In genomic region chr2:95721726-95722125, GRCh38 we compare ENCODE assay signal across 24 cellular contexts.
"Had no signal": no experiment of that assay in that cellular context is flagged by ENCODE, and none has a peak within 500 bp of the region (broad histone marks: within the 10 kb centered on the region; RNA-seq: fewer than 3 reads in every experiment).

No MANE protein-coding gene starts in this region.

- H3K4me1 Mint-ChIP-seq: endodermal cell had no signal

- H3K36me3 ChIP-seq: colonic mucosa, esophagus squamous epithelium, gastrocnemius medialis, gastroesophageal sphincter, heart left ventricle, heart right ventricle had no signal

- H3K9me3 Mint-ChIP-seq: dendritic cell treated with granulocyte-macrophage colony-stimulating factor and Interleukin-4, amounts not matched to agents 40 ng/mL and 50 ng/mL, for 4 days; effector memory CD8-positive, alpha-beta T cell; endodermal cell had no signal

- H3K9me3 ChIP-seq: colonic mucosa, esophagus squamous epithelium, gastrocnemius medialis, gastroesophageal sphincter, heart left ventricle, heart right ventricle had no signal

- DNase-seq: colonic mucosa; cortex of kidney; dermis blood vessel endothelial cell; dorsolateral prefrontal cortex; effector CD4-positive, alpha-beta T cell; effector CD8-positive, alpha-beta T cell; effector memory CD4-positive, alpha-beta T cell; effector memory CD8-positive, alpha-beta T cell; endodermal cell; erythroblast; esophagus squamous epithelium; foreskin fibroblast; foreskin keratinocyte; foreskin melanocyte; gastrocnemius medialis; glutamatergic neuron; head of caudate nucleus; heart left ventricle; heart right ventricle had no signal

- H3K27ac ChIP-seq: colonic mucosa, coronary artery, dorsolateral prefrontal cortex, epithelial cell of prostate, esophagus squamous epithelium, foreskin keratinocyte, gastrocnemius medialis, gastroesophageal sphincter, heart left ventricle, heart right ventricle had no signal

- H3K4me1 ChIP-seq: colonic mucosa, esophagus squamous epithelium, foreskin keratinocyte, gastrocnemius medialis, gastroesophageal sphincter, heart left ventricle, heart right ventricle had no signal

- H3K4me3 Mint-ChIP-seq: dendritic cell treated with granulocyte-macrophage colony-stimulating factor and Interleukin-4, amounts not matched to agents 40 ng/mL and 50 ng/mL, for 4 days; effector memory CD8-positive, alpha-beta T cell; endodermal cell had no signal

- H3K27me3 ChIP-seq: colonic mucosa, dorsolateral prefrontal cortex, esophagus squamous epithelium, foreskin keratinocyte, gastrocnemius medialis, gastroesophageal sphincter, heart left ventricle, heart right ventricle had no signal

- ATAC-seq: effector memory CD8-positive, alpha-beta T cell; esophagus mucosa; foreskin keratinocyte; gastrocnemius medialis; gastroesophageal sphincter; heart left ventricle; heart right ventricle had no signal

- H3K27ac Mint-ChIP-seq: dendritic cell treated with granulocyte-macrophage colony-stimulating factor and Interleukin-4, amounts not matched to agents 40 ng/mL and 50 ng/mL, for 4 days; effector memory CD8-positive, alpha-beta T cell; endodermal cell had no signal

- H3K4me3 ChIP-seq: colonic mucosa, coronary artery, dorsolateral prefrontal cortex, esophagus squamous epithelium, gastrocnemius medialis, gastroesophageal sphincter, heart left ventricle, heart right ventricle had no signal
